In genomic region chrX:39195156-39195555, GRCh38 we compare ENCODE assay signal across 15 cellular contexts.
DNase-seq lines count a peak whose midpoint lies in the region.
"Had no signal": no experiment of that assay in that cellular context is flagged by ENCODE, and none has a peak within 500 bp of the region (broad histone marks: within the 10 kb centered on the region; RNA-seq: fewer than 3 reads in every experiment).

No MANE protein-coding gene starts in this region.

- DNase-seq in T-helper 1 cell (no peak), NCI-H1105 treated with DMSO at 0.1 percent for 48 hours (lab: John Stamatoyannopoulos, UW) (peak; percentile 35), occipital lobe (lab: John Stamatoyannopoulos, UW) (peak; percentile 1), NCI-H2029 (lab: John Stamatoyannopoulos, UW) (no peak), ecto neural progenitor cell (ENCODE audit: low spot score) (no peak)
- DNase-seq in activated naive CD8-positive, alpha-beta T cell treated with anti-CD3 and anti-CD28 coated beads for 36 hours, result no peak
- no peak for DNase-seq in NK-92 treated with Interleukin-12 subunit alpha and Interleukin-12 subunit beta, amount 100 ng/mL, for 24 hours (lab: John Stamatoyannopoulos, UW)
- DNase-seq: ACHN; activated CD8-positive, alpha-beta memory T cell treated with anti-CD3 and anti-CD28 coated beads for 24 hours; DMS53; kidney glomerular epithelial cell; trophoblast cell had no signal

- peaks cover 5% of the 10 kb centered on the region for H3K36me3 Mint-ChIP-seq in T-helper 1 cell treated with Interleukin-12 subunit alpha and Interleukin-12 subunit beta and Interleukin-4 antibody, amounts not matched to agents 30 μg/mL and 1 μg/mL, for 36 hours (ENCODE audit: low read depth)
- no peaks in the 10 kb centered on the region for H3K36me3 Mint-ChIP-seq in activated naive CD8-positive, alpha-beta T cell treated with anti-CD3 and anti-CD28 coated beads for 36 hours

- H3K27ac Mint-ChIP-seq in T-helper 1 cell treated with Interleukin-12 subunit alpha and Interleukin-12 subunit beta and Interleukin-4 antibody, amounts not matched to agents 30 μg/mL and 1 μg/mL, for 36 hours, result no peak overlapping the region
- peak overlapping the region; percentile 68 for H3K27ac Mint-ChIP-seq in activated naive CD8-positive, alpha-beta T cell treated with anti-CD3 and anti-CD28 coated beads for 36 hours
- H3K27ac Mint-ChIP-seq: dendritic cell treated with granulocyte-macrophage colony-stimulating factor and Interleukin-4, amounts not matched to agents 40 ng/mL and 50 ng/mL, for 4 days had no signal

- H3K4me1 Mint-ChIP-seq in T-helper 1 cell treated with Interleukin-12 subunit alpha and Interleukin-12 subunit beta and Interleukin-4 antibody, amounts not matched to agents 30 μg/mL and 1 μg/mL, for 36 hours (ENCODE audit: low read depth), result peaks cover 32% of the 10 kb centered on the region
- peaks cover 24% of the 10 kb centered on the region for H3K4me1 Mint-ChIP-seq in activated naive CD8-positive, alpha-beta T cell treated with anti-CD3 and anti-CD28 coated beads for 36 hours

- H3K9me3 Mint-ChIP-seq in T-helper 1 cell treated with Interleukin-12 subunit alpha and Interleukin-12 subunit beta and Interleukin-4 antibody, amounts not matched to agents 30 μg/mL and 1 μg/mL, for 36 hours, result peaks cover 3% of the 10 kb centered on the region
- no peaks in the 10 kb centered on the region for H3K9me3 Mint-ChIP-seq in activated naive CD8-positive, alpha-beta T cell treated with anti-CD3 and anti-CD28 coated beads for 36 hours
- H3K9me3 Mint-ChIP-seq: dendritic cell treated with granulocyte-macrophage colony-stimulating factor and Interleukin-4, amounts not matched to agents 40 ng/mL and 50 ng/mL, for 4 days; nephron had no signal

- peak overlapping the region; percentile 25 for H3K4me3 Mint-ChIP-seq in T-helper 1 cell treated with Interleukin-12 subunit alpha and Interleukin-12 subunit beta and Interleukin-4 antibody, amounts not matched to agents 30 μg/mL and 1 μg/mL, for 36 hours
- peak overlapping the region; percentile 14 for H3K4me3 Mint-ChIP-seq in activated naive CD8-positive, alpha-beta T cell treated with anti-CD3 and anti-CD28 coated beads for 36 hours
- H3K4me3 Mint-ChIP-seq: dendritic cell treated with granulocyte-macrophage colony-stimulating factor and Interleukin-4, amounts not matched to agents 40 ng/mL and 50 ng/mL, for 4 days; nephron had no signal

- H3K27me3 Mint-ChIP-seq in T-helper 1 cell treated with Interleukin-12 subunit alpha and Interleukin-12 subunit beta and Interleukin-4 antibody, amounts not matched to agents 30 μg/mL and 1 μg/mL, for 36 hours (ENCODE audit: low read depth), result no peaks in the 10 kb centered on the region
- peaks cover 6% of the 10 kb centered on the region for H3K27me3 Mint-ChIP-seq in activated naive CD8-positive, alpha-beta T cell treated with anti-CD3 and anti-CD28 coated beads for 36 hours

Comparison
In these comparisons a context has a peak if more than half of its experiments do, and no peak if none do; other contexts are left out.
1. DNase-seq: peak in NCI-H1105 treated with DMSO at 0.1 percent for 48 hours (single experiment) and occipital lobe (single experiment); none in T-helper 1 cell (0 of 5), activated naive CD8-positive, alpha-beta T cell treated with anti-CD3 and anti-CD28 coated beads for 36 hours (single experiment), NK-92 treated with Interleukin-12 subunit alpha and Interleukin-12 subunit beta, amount 100 ng/mL, for 24 hours (single experiment), NCI-H2029 (single experiment) and ecto neural progenitor cell (single experiment).